Comparison of ENCODE assay signal across 12 cellular contexts in the genomic region with DNA sequence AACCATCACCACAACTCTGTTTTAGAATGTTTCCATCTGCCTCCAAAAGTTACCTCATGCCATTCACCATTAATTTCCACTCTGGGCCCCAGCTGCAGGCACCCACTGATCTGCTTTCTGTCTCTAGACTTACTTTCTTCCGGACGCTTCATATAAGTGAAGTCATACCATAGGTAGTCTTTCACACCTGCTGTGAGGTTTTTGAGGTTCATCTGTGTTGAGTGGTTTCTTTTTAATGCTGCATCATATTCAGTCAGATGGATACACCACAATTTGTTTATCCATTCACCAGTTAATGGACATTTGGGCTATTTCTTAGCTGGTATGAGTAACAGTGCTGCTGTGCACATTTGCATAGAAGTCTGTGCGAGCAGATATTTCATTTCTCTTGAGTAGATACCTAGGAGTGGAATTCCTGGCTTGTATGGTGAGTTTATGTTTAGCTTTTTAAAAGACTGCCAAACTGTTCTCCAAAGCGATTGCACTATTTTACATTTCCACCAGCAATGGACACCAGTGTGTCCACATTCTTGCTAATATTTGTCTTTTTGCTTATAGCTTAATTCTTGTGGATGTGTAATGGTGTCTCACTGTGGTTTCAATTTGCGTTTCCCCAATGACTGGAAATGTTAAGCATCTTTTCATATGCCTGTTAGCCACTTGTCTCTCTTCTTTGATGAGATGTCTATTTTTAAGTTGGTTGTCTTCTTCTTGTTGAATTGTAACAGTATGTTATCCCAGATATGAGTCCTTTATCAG. TPM values are rescaled to one million over a fixed set of nuclear protein-coding genes. Genes with fewer than 3 reads are reported as not detected.
DNase-seq lines count a peak whose midpoint lies in the region; ATAC-seq and TF ChIP-seq lines count a peak whose summit lies in the region.
"Had no signal": no experiment of that assay in that cellular context is flagged by ENCODE, and none has a peak within 500 bp of the region (broad histone marks: within the 10 kb centered on the region; RNA-seq: fewer than 3 reads in every experiment).

No MANE protein-coding gene starts in this region.

- H3K4ac ChIP-seq in trophoblast cell (ENCODE audit: low read depth, low read length): no peak overlapping the region

- POLR2A ChIA-PET in A673 (lab: Charles Lee; ENCODE audit: low non-redundant PET): no interaction called here

- no peak for TF ChIP-seq CTCF in A673 (conservative IDR thresholded peaks at IDR 0.05; ENCODE audit: low read depth, low read length)
- TF ChIP-seq CTCF in mucosa of descending colon (IDR thresholded peaks at IDR 0.05): no peak

- no peaks in the 10 kb centered on the region for H3K36me3 ChIP-seq in adipocyte (ENCODE audit: control insufficient read depth, insufficient read depth, low read length, severe bottlenecking)
- no peaks in the 10 kb centered on the region for H3K36me3 ChIP-seq in trophoblast cell (ENCODE audit: control insufficient read depth in 1 of 2, insufficient read depth in 2 of 2, low read length in 2 of 2)
- H3K36me3 ChIP-seq in A673 (ENCODE audit: insufficient read depth, low read length, poor library complexity, severe bottlenecking): no peaks in the 10 kb centered on the region
- H3K36me3 ChIP-seq in mucosa of descending colon (ENCODE audit: low read depth): no peaks in the 10 kb centered on the region

- H3K9ac ChIP-seq in adipocyte (ENCODE audit: low read length): no peak overlapping the region
- no peak overlapping the region for H3K9ac ChIP-seq in trophoblast cell (ENCODE audit: low read length)

- H3K18ac ChIP-seq in trophoblast cell (ENCODE audit: low read length): no peak overlapping the region

- CTCF ChIA-PET in A673 (lab: Charles Lee): no interaction called here

- H4K12ac ChIP-seq in trophoblast cell (ENCODE audit: low read depth, low read length): no peak overlapping the region

- H4K91ac ChIP-seq in trophoblast cell (ENCODE audit: low read depth, low read length): no peak overlapping the region

- H3K4me2 ChIP-seq in trophoblast cell (ENCODE audit: low read length): no peak overlapping the region

- BruUV-seq in A673 (replicated peaks; lab: Mats Ljungman, UMichigan): no TSS peak

- H3K27ac ChIP-seq in trophoblast cell (ENCODE audit: low read depth, low read length): no peak overlapping the region
- no peak overlapping the region for H3K27ac ChIP-seq in A673 (ENCODE audit: low read depth, low read length, poor library complexity, severe bottlenecking)

- no CpG with 5 or more reads among the region's 5 CpGs for WGBS in trophoblast cell (ENCODE audit: extremely low coverage, insufficient coverage, insufficient read length)

- intact Hi-C loops in A673 (cut with micrococcal nuclease; ENCODE audit: unreplicated experiment) (no loop called here), mucosa of descending colon (cut with DNase I, micrococcal nuclease) (no loop called here)

- ATAC-seq in GM18909 (IDR thresholded peaks at IDR 0.05; ENCODE audit: poor library complexity, unreplicated experiment) (peak; percentile 88), GM21528 (IDR thresholded peaks at IDR 0.05; ENCODE audit: low FRiP score, unreplicated experiment) (peak; percentile 85), HG03432 (IDR thresholded peaks at IDR 0.05; ENCODE audit: unreplicated experiment) (peak; percentile 63), mucosa of descending colon (no peak)
- ATAC-seq: Right ventricle myocardium inferior had no signal

- no peak overlapping the region for H3K14ac ChIP-seq in trophoblast cell (ENCODE audit: low read length)

- H3K79me2 ChIP-seq in trophoblast cell (ENCODE audit: control insufficient read depth, insufficient read depth, low read length, poor library complexity): no peaks in the 10 kb centered on the region

- no peak overlapping the region for H3K4me3 ChIP-seq in adipocyte (ENCODE audit: low read length)
- H3K4me3 ChIP-seq in trophoblast cell (ENCODE audit: low read depth, low read length): no peak overlapping the region
- H3K4me3 ChIP-seq in A673 (ENCODE audit: low read depth, low read length, poor library complexity, severe bottlenecking): no peak overlapping the region
- H3K4me3 ChIP-seq in mucosa of descending colon: no peak overlapping the region

- H2BK12ac ChIP-seq in trophoblast cell (ENCODE audit: low read length): no peak overlapping the region

- H4K8ac ChIP-seq in trophoblast cell (ENCODE audit: low read depth, low read length): no peak overlapping the region

- H3K4me1 ChIP-seq in adipocyte (ENCODE audit: control insufficient read depth, insufficient read depth, low read length): peaks cover 3% of the 10 kb centered on the region
- H3K4me1 ChIP-seq in trophoblast cell (ENCODE audit: control insufficient read depth in 1 of 2, insufficient read depth in 2 of 2, low read length in 2 of 2): no peaks in the 10 kb centered on the region
- no peaks in the 10 kb centered on the region for H3K4me1 ChIP-seq in A673 (ENCODE audit: insufficient read depth, low read length, poor library complexity, severe bottlenecking)
- H3K4me1 ChIP-seq in mucosa of descending colon (ENCODE audit: low read depth): no peaks in the 10 kb centered on the region

- H3K27me3 ChIP-seq in adipocyte (replicated peaks; ENCODE audit: control insufficient read depth, insufficient read depth, low read length) (no peaks in the 10 kb centered on the region), trophoblast cell (ENCODE audit: insufficient read depth, low read length) (no peaks in the 10 kb centered on the region), A673 (replicated peaks; ENCODE audit: insufficient read depth, low read depth, low read length, poor library complexity) (no peaks in the 10 kb centered on the region)

- no peak overlapping the region for H2AK5ac ChIP-seq in trophoblast cell (ENCODE audit: low read length)

- no peak overlapping the region for H2AFZ ChIP-seq in trophoblast cell (ENCODE audit: insufficient read depth, low read length, poor library complexity)

- no peaks in the 10 kb centered on the region for H3K79me1 ChIP-seq in trophoblast cell (ENCODE audit: low read length)

- peak; percentile 18 for DNase-seq in adipocyte (ENCODE audit: low read depth)
- no peak for DNase-seq in trophoblast cell
- DNase-seq in A673 (ENCODE audit: low spot score): no peak
- DNase-seq in NCI-H1048 (lab: John Stamatoyannopoulos, UW): no peak
- DNase-seq in mucosa of descending colon: no peak
- DNase-seq: activated naive CD8-positive, alpha-beta T cell treated with anti-CD3 and anti-CD28 coated beads, Interleukin-2, amount 10 ng/mL, durations not matched to agents 7 days and 5 days; DMS153; effector CD4-positive, alpha-beta T cell had no signal

- H2BK5ac ChIP-seq in trophoblast cell (ENCODE audit: low read depth, low read length, poor library complexity): no peak overlapping the region

- no peak overlapping the region for H3K23ac ChIP-seq in trophoblast cell (ENCODE audit: low read length)

- no peak overlapping the region for H2BK120ac ChIP-seq in trophoblast cell (ENCODE audit: insufficient read depth, low read length, poor library complexity)

- peaks cover 2% of the 10 kb centered on the region for H3K9me3 ChIP-seq in adipocyte (ENCODE audit: control insufficient read depth, low read length)
- peaks cover 2% of the 10 kb centered on the region for H3K9me3 ChIP-seq in trophoblast cell (ENCODE audit: insufficient read depth, low read depth, low read length)
- no peaks in the 10 kb centered on the region for H3K9me3 ChIP-seq in A673 (ENCODE audit: low read depth, low read length, poor library complexity, severe bottlenecking)
- H3K9me3 ChIP-seq in mucosa of descending colon: no peaks in the 10 kb centered on the region

RNA-seq across cellular contexts. Expression of a gene that starts 48.3 kb away (rescaled TPM):
- 49.1 and 50.0 TPM in 2 replicates for polyA plus RNA-seq in trophoblast cell (2013)
- total RNA-seq in A673 (2021) (35.7 and 38.6 TPM in 2 replicates), mucosa of descending colon (10 to 100 TPM; 49.9 to 67.1 (median 60.9) TPM)

RNA-seq across cellular contexts. Expression of a gene that starts 48.7 kb away (rescaled TPM):
- 10.1 and 11.7 TPM in 2 replicates for polyA plus RNA-seq in trophoblast cell (2013)
- total RNA-seq in A673 (2021): 82.1 and 91.8 TPM in 2 replicates
- 10 to 100 TPM in 2 of 3 donors, 1 to 10 TPM in 1; 7.7 to 17.8 (median 11.0) TPM for total RNA-seq in mucosa of descending colon
